ENCODE assay signal across 11 cellular contexts in genomic region chr3:174859109-174859735, GRCh38. TPM values are rescaled to one million over a fixed set of nuclear protein-coding genes. Genes with fewer than 3 reads are reported as not detected.
A peak's percentile ranks its signal among the peaks of the same experiment; 100 is the strongest.
DNase-seq lines count a peak whose midpoint lies in the region; ATAC-seq and TF ChIP-seq lines count a peak whose summit lies in the region.
"Had no signal": no experiment of that assay in that cellular context is flagged by ENCODE, and none has a peak within 500 bp of the region (broad histone marks: within the 10 kb centered on the region; RNA-seq: fewer than 3 reads in every experiment).

TSS of gene NAALADL2 (plus strand) at chr3:174859334.

- TF ChIP-seq POLR2A in ovary (IDR thresholded peaks at IDR 0.05), result no peak

- no peaks in the 10 kb centered on the region for H3K9me3 ChIP-seq in ovary

- H3K36me3 ChIP-seq in ovary, result no peaks in the 10 kb centered on the region

- no peaks in the 10 kb centered on the region for H3K4me1 ChIP-seq in ovary (ENCODE audit: insufficient read depth)

- TF ChIP-seq EP300 in ovary (IDR thresholded peaks at IDR 0.05), result no peak

- no peaks in the 10 kb centered on the region for H3K27me3 ChIP-seq in ovary

- WGBS in ovary, 3 donors, result 84 to 92% (median 90%) methylated on average over 5 of the region's 5 CpGs

- H3K27ac ChIP-seq in epithelial cell of prostate (peak within 1 kb of the TSS; percentile 11), ovary (no peak within 1 kb of the TSS)

- TF ChIP-seq CTCF in ovary (IDR thresholded peaks at IDR 0.05), result no peak

- no peak for ATAC-seq in GM18858 (IDR thresholded peaks at IDR 0.05; ENCODE audit: unreplicated experiment)
- no peak for ATAC-seq in GM21526 (IDR thresholded peaks at IDR 0.05; ENCODE audit: low FRiP score, unreplicated experiment)
- ATAC-seq: GM12878 had no signal

- peak; percentile 77 for DNase-seq in DMS53 (lab: John Stamatoyannopoulos, UW)
- DNase-seq in NCI-H2081 (lab: John Stamatoyannopoulos, UW), result peak; percentile 40 to 87
- peak; percentile 46 for DNase-seq in epithelial cell of prostate (ENCODE audit: low read depth, low spot score)
- DNase-seq in ovary, result no peak
- DNase-seq in T-helper 1 cell, result no peak
- DNase-seq in DMS 273 (lab: John Stamatoyannopoulos, UW; ENCODE audit: unreplicated experiment), result no peak
- DNase-seq: substantia nigra had no signal

- no peak within 1 kb of the TSS for H3K4me3 ChIP-seq in ovary
- H3K4me3 ChIP-seq: GM12878 had no signal

- intact Hi-C loops in ovary (cut with DNase I), result no loop called here

RNA-seq across cellular contexts. Expression of gene NAALADL2, which starts in this region (rescaled TPM):
- 10 to 100 TPM in 6 of 7 donors, 1 to 10 TPM in 1; 5.5 to 29.3 (median 18.8) TPM for total RNA-seq in ovary
- polyA plus RNA-seq in ovary, result 1 to 10 TPM; 2.3 to 6.6 TPM
- polyA plus RNA-seq: IgD-negative memory B cell had no signal

Comparison
In these comparisons a context has a peak if more than half of its experiments do, and no peak if none do; other contexts are left out.
1. DNase-seq: peak in DMS53 (single experiment), NCI-H2081 (2 of 2) and epithelial cell of prostate (single experiment); none in ovary (0 of 5), T-helper 1 cell (0 of 5) and DMS 273 (single experiment).